1 cellular context compared by ENCODE assay signal in genomic region chr20:19968488-19969073, GRCh38.
TF ChIP-seq lines count a peak whose summit lies in the region.

No MANE protein-coding gene starts in this region.

TF ChIP-seq in HepG2, 621 proteins besides CTCF, POLR2A, EP300 and RAD21 (continued from another document):
- TF ChIP-seq ZBTB46 (CRISPR knock-in tag; IDR thresholded peaks at IDR 0.05; ENCODE audit: borderline replicate concordance) = no peak
- no peak for TF ChIP-seq GFI1 (CRISPR knock-in tag; IDR thresholded peaks at IDR 0.05; ENCODE audit: borderline replicate concordance)
- TF ChIP-seq MIER3 (CRISPR knock-in tag; IDR thresholded peaks at IDR 0.05; ENCODE audit: borderline replicate concordance) = no peak
- no peak for TF ChIP-seq HOXA3 (CRISPR knock-in tag; IDR thresholded peaks at IDR 0.05)
- TF ChIP-seq BORCS8-MEF2B (CRISPR knock-in tag; IDR thresholded peaks at IDR 0.05) = no peak
- no peak for TF ChIP-seq SNAI1 (CRISPR knock-in tag; IDR thresholded peaks at IDR 0.05; ENCODE audit: borderline replicate concordance)
- TF ChIP-seq ZKSCAN1 (IDR thresholded peaks at IDR 0.05; ENCODE audit: low read length) = no peak
- no peak for TF ChIP-seq CHD2 (IDR thresholded peaks at IDR 0.05; ENCODE audit: low read depth, low read length)
